In the genomic region with DNA sequence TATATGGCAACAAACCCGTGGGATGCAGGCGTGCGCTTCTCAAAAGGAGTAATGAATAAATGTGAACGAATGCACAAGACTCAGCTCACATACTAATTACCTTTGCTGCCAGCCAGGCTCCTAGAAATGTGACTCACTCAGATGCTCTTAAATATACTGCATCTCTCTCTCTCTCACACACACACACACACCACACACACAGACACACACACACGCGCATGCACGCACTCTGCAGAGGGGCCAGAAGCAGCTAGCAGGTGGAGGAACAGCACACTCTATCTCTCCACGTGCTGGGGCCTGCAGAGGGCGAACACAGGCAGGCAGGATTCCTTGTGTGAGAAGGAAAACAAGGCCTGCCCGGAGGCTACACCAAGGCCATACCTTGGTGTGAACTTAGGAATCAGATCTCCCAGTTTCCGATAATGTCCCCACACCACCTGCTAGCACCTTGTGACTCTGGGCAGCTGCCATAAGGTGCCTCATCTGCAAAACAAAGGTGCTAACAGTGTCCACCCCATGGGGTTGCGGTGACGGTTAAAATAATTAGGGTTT, we compare ENCODE assay signal across 1 cellular context.
TF ChIP-seq lines count a peak whose summit lies in the region.

No MANE protein-coding gene starts in this region.

TF ChIP-seq in HepG2, 621 proteins besides CTCF, POLR2A, EP300 and RAD21 (continued from another document):
- TF ChIP-seq, protein P1, sequence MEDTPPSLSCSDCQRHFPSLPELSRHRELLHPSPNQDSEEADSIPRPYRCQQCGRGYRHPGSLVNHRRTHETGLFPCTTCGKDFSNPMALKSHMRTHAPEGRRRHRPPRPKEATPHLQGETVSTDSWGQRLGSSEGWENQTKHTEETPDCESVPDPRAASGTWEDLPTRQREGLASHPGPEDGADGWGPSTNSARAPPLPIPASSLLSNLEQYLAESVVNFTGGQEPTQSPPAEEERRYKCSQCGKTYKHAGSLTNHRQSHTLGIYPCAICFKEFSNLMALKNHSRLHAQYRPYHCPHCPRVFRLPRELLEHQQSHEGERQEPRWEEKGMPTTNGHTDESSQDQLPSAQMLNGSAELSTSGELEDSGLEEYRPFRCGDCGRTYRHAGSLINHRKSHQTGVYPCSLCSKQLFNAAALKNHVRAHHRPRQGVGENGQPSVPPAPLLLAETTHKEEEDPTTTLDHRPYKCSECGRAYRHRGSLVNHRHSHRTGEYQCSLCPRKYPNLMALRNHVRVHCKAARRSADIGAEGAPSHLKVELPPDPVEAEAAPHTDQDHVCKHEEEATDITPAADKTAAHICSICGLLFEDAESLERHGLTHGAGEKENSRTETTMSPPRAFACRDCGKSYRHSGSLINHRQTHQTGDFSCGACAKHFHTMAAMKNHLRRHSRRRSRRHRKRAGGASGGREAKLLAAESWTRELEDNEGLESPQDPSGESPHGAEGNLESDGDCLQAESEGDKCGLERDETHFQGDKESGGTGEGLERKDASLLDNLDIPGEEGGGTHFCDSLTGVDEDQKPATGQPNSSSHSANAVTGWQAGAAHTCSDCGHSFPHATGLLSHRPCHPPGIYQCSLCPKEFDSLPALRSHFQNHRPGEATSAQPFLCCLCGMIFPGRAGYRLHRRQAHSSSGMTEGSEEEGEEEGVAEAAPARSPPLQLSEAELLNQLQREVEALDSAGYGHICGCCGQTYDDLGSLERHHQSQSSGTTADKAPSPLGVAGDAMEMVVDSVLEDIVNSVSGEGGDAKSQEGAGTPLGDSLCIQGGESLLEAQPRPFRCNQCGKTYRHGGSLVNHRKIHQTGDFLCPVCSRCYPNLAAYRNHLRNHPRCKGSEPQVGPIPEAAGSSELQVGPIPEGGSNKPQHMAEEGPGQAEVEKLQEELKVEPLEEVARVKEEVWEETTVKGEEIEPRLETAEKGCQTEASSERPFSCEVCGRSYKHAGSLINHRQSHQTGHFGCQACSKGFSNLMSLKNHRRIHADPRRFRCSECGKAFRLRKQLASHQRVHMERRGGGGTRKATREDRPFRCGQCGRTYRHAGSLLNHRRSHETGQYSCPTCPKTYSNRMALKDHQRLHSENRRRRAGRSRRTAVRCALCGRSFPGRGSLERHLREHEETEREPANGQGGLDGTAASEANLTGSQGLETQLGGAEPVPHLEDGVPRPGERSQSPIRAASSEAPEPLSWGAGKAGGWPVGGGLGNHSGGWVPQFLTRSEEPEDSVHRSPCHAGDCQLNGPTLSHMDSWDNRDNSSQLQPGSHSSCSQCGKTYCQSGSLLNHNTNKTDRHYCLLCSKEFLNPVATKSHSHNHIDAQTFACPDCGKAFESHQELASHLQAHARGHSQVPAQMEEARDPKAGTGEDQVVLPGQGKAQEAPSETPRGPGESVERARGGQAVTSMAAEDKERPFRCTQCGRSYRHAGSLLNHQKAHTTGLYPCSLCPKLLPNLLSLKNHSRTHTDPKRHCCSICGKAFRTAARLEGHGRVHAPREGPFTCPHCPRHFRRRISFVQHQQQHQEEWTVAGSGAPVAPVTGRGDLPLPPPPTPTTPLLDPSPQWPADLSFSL (CRISPR knock-in tag; IDR thresholded peaks at IDR 0.05) = 0 out of 2 replicates have a peak, but pooled peaks have one; percentile 58
- TF ChIP-seq MYC (CRISPR knock-in tag; IDR thresholded peaks at IDR 0.05; ENCODE audit: borderline replicate concordance) (peak; percentile 39; the same call in 1 of the 2 replicates), ZNF619 (CRISPR knock-in tag; IDR thresholded peaks at IDR 0.05) (0 out of 2 replicates have a peak, but pooled peaks have one; percentile 50), ZNF552 (CRISPR knock-in tag; IDR thresholded peaks at IDR 0.05; ENCODE audit: borderline replicate concordance) (no peak), ZNF292 (CRISPR knock-in tag; IDR thresholded peaks at IDR 0.05; ENCODE audit: borderline replicate concordance, low read depth) (0 out of 2 replicates have a peak, but pooled peaks have one; percentile 21), MAX (IDR thresholded peaks at IDR 0.05) (peak; percentile 42; the same call in 1 of the 2 replicates), FOXO4 (CRISPR knock-in tag; conservative IDR thresholded peaks at IDR 0.05) (no peak), ZFY (CRISPR knock-in tag; IDR thresholded peaks at IDR 0.05) (peak; percentile 47), SKI (IDR thresholded peaks at IDR 0.05; ENCODE audit: partially characterized antibody) (no peak), MBNL3 (CRISPR knock-in tag; conservative IDR thresholded peaks at IDR 0.05) (no peak), STAG1 (CRISPR knock-in tag; IDR thresholded peaks at IDR 0.05) (peak; percentile 20; the same call in 1 of the 2 replicates), ZKSCAN1 (IDR thresholded peaks at IDR 0.05; ENCODE audit: low read length) (no peak), ZNF18 (CRISPR knock-in tag; IDR thresholded peaks at IDR 0.05; ENCODE audit: insufficient replicate concordance) (peak; percentile 71), RNF219 (CRISPR knock-in tag; IDR thresholded peaks at IDR 0.05) (no peak)
- TF ChIP-seq, protein P2, sequence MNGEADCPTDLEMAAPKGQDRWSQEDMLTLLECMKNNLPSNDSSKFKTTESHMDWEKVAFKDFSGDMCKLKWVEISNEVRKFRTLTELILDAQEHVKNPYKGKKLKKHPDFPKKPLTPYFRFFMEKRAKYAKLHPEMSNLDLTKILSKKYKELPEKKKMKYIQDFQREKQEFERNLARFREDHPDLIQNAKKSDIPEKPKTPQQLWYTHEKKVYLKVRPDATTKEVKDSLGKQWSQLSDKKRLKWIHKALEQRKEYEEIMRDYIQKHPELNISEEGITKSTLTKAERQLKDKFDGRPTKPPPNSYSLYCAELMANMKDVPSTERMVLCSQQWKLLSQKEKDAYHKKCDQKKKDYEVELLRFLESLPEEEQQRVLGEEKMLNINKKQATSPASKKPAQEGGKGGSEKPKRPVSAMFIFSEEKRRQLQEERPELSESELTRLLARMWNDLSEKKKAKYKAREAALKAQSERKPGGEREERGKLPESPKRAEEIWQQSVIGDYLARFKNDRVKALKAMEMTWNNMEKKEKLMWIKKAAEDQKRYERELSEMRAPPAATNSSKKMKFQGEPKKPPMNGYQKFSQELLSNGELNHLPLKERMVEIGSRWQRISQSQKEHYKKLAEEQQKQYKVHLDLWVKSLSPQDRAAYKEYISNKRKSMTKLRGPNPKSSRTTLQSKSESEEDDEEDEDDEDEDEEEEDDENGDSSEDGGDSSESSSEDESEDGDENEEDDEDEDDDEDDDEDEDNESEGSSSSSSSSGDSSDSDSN (CRISPR knock-in tag; IDR thresholded peaks at IDR 0.05) = 0 out of 2 replicates have a peak, but pooled peaks have one; percentile 27
